Comparison of ENCODE assay signal across 8 cellular contexts in the genomic region with DNA sequence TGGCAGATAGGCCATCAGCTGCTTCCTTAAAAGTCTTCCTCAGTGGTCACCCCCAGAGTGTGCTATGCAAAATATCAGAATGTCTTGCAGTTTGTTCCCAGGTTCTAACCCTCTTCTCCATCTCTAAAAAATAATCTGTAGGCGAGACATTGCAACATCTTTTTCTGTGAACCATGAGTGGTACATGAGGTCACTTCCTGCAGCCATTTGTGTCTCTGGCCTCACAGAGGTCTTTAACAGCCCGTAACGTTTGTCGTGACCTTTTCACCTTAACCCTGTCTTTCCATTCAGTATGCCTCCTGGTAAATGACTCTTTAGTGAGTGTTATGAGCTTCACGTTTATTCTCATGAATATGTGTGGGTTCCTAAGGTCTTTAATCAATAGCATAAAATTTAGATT.
DNase-seq lines count a peak whose midpoint lies in the region; ATAC-seq and TF ChIP-seq lines count a peak whose summit lies in the region.

No MANE protein-coding gene starts in this region.

- no peaks in the 10 kb centered on the region for H4K20me1 ChIP-seq in OCI-LY7 (ENCODE audit: insufficient read depth, low read length)

- H3K79me2 ChIP-seq in OCI-LY7 (ENCODE audit: insufficient read depth, low read depth, low read length): no peaks in the 10 kb centered on the region

- POLR2A ChIA-PET in OCI-LY7 (lab: Charles Lee): no interaction called here

- H3K27ac ChIP-seq in OCI-LY7 (ENCODE audit: low read depth, low read length, poor library complexity, severe bottlenecking): peak overlapping the region; percentile 37

- DNase-seq in OCI-LY7 (ENCODE audit: low spot score) (no peak), brain pericyte (ENCODE audit: low read depth, low spot score) (peak; percentile 24), lung microvascular endothelial cell (ENCODE audit: low read depth in 2 of 2) (peak; percentile 83 to 89), posterior vena cava (ENCODE audit: low spot score) (no peak)

- H3K36me3 ChIP-seq in OCI-LY7 (ENCODE audit: insufficient read depth, low read length): peaks cover 80% of the 10 kb centered on the region

- ATAC-seq in GM18519 (IDR thresholded peaks at IDR 0.05; ENCODE audit: low FRiP score, unreplicated experiment) (peak; percentile 53), HG03442 (IDR thresholded peaks at IDR 0.05; ENCODE audit: unreplicated experiment) (no peak), HG02970 (IDR thresholded peaks at IDR 0.05; ENCODE audit: low FRiP score, unreplicated experiment) (no peak), GM21360 (IDR thresholded peaks at IDR 0.05; ENCODE audit: unreplicated experiment) (no peak)

- no peaks in the 10 kb centered on the region for H3K9me3 ChIP-seq in OCI-LY7 (ENCODE audit: low read length)

- no peak overlapping the region for H3K4me2 ChIP-seq in OCI-LY7 (ENCODE audit: low read length)

- CTCF ChIA-PET in OCI-LY7 (lab: Charles Lee; ENCODE audit: unreplicated experiment): no interaction called here

- BruUV-seq in OCI-LY7 (replicated peaks; lab: Mats Ljungman, UMichigan): no TSS peak

- intact Hi-C loops in OCI-LY7 (cut with micrococcal nuclease; ENCODE audit: unreplicated experiment) (no loop called here), posterior vena cava (cut with DNase I) (loop anchor here in 1 of 2 donors (10.0 kb wide), 1 partner anchor 535 kb away; no protein-coding TSS in a partner anchor)

- H3K4me1 ChIP-seq in OCI-LY7 (ENCODE audit: insufficient read depth, low read length, poor library complexity, severe bottlenecking): peaks cover 10% of the 10 kb centered on the region

- TF ChIP-seq CTCF in OCI-LY7 (conservative IDR thresholded peaks at IDR 0.05; ENCODE audit: low read length): no peak

- no peak overlapping the region for H2AFZ ChIP-seq in OCI-LY7 (ENCODE audit: low read length)

- no peak overlapping the region for H3K4me3 ChIP-seq in OCI-LY7 (ENCODE audit: low read depth, low read length, poor library complexity, severe bottlenecking)

- H3K9me2 ChIP-seq in OCI-LY7 (ENCODE audit: insufficient read depth, low read length): no peaks in the 10 kb centered on the region

Comparison
In these comparisons a context has a peak if more than half of its experiments do, and no peak if none do; other contexts are left out.
1. DNase-seq: peak in brain pericyte (single experiment) and lung microvascular endothelial cell (2 of 2); none in OCI-LY7 (single experiment) and posterior vena cava (single experiment).